In the genomic region with DNA sequence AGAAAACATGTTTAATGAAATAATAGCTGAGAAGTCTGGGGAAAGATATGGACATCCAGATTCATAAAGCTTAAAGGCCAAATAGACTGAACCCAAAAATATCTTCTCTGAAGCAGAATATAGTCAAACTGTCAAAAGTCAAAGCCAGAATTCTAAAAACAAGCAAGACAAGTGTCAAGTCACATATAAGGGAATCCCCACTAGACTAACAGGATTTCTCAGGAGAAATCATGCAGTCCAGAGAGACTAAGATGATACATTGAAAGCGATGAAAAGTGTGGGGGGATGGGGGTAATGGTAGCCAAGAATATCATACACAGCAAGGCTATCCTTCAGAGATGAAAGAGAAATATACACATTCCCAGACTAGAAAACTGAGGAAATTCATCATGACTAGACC, we compare ENCODE assay signal across 34 cellular contexts.
"Had no signal": no experiment of that assay in that cellular context is flagged by ENCODE, and none has a peak within 500 bp of the region (broad histone marks: within the 10 kb centered on the region; RNA-seq: fewer than 3 reads in every experiment).

No MANE protein-coding gene starts in this region.

- H3K4me3 ChIP-seq: MG63 had no signal

- H3K36me3 ChIP-seq: MG63 had no signal

- DNase-seq: Karpas-422, Kasumi-1, MG63, MM.1S, MV-4-11, NCI-H1048, NCI-H1092, NCI-H1092 treated with DMSO at 0.1 percent for 48 hours, NCI-H1105, NCI-H1105 treated with DMSO at 0.1 percent for 48 hours, NCI-H1417, NCI-H1417 treated with DMSO at 0.1 percent for 48 hours, NCI-H1436, NCI-H1436 treated with DMSO at 0.1 percent for 48 hours, NCI-H146, NCI-H1694, NCI-H1694 treated with DMSO at 0.1 percent for 48 hours, NCI-H187, NCI-H187 treated with DMSO at 0.1 percent for 48 hours, NCI-H1930, NCI-H2029, NCI-H2029 treated with DMSO at 0.1 percent for 48 hours, NCI-H2081, NCI-H2081 treated with DMSO at 0.1 percent for 48 hours, NCI-H2107, NCI-H2171, NCI-H2171 treated with DMSO at 0.1 percent for 48 hours, NCI-H2227 treated with DMSO at 0.1 percent for 48 hours, NCI-H226, NCI-H345, NCI-H446, NCI-H446 treated with DMSO at 0.1 percent for 48 hours, NCI-H510A, NCI-H510A treated with DMSO at 0.1 percent for 48 hours had no signal
